9 cellular contexts compared by ENCODE assay signal in the genomic region with DNA sequence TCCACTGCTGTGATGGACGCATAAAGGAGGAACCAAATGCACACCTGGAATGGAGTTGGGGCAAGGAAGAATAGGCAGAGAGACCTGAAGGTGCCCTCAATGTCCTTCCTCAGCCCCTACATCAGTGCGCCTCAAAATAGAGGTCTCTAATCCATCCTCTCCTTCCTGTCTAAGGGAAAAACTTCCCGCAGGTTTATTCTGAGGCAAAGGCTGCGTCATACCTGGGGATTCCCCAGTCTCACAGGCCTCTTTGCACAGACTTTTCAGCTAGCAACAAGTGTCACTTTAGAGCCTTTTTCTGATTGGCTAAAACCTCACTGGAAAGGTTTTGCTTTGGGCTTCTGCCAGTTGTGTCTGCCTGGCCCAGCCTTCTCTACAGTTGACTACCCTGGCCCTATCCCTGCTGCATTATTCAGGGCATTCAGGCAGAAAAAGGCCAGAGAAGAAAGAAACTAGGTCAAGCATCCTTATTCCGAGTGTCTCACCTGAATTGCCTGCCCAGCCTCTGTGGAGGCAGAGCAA. TPM values are rescaled to one million over a fixed set of nuclear protein-coding genes. Genes with fewer than 3 reads are reported as not detected.
DNase-seq lines count a peak whose midpoint lies in the region; ATAC-seq and TF ChIP-seq lines count a peak whose summit lies in the region.
"Had no signal": no experiment of that assay in that cellular context is flagged by ENCODE, and none has a peak within 500 bp of the region (broad histone marks: within the 10 kb centered on the region; RNA-seq: fewer than 3 reads in every experiment).

No MANE protein-coding gene starts in this region.

- peak overlapping the region in 1 of 2 donors; percentile 27 for H3K27ac Mint-ChIP-seq in stimulated activated naive CD8-positive, alpha-beta T cell treated with anti-CD3 and anti-CD28 coated beads, Interleukin-15, amount 100 ng/mL, for 72 hours

- H3K27me3 Mint-ChIP-seq in stimulated activated naive CD8-positive, alpha-beta T cell treated with anti-CD3 and anti-CD28 coated beads, Interleukin-15, amount 100 ng/mL, for 72 hours, result peaks cover 39% of the 10 kb centered on the region

- peak; percentile 15 for TF ChIP-seq POLR2A in GM15510 (IDR thresholded peaks at IDR 0.05; ENCODE audit: borderline replicate concordance, extremely low read depth, insufficient read length)

- DNase-seq in M059J (ENCODE audit: low read depth), result peak; percentile 75
- DNase-seq in activated T-helper 9 cell treated with anti-CD3 and anti-CD28 coated beads, Interleukin-2, amount 50 U/mL, for 16 hours (ENCODE audit: low read depth), result peak; percentile 33
- DNase-seq in left kidney (ENCODE audit: low read depth, low spot score), result peak; percentile 45
- peak; percentile 27 to 58 for DNase-seq in stimulated activated naive CD8-positive, alpha-beta T cell treated with anti-CD3 and anti-CD28 coated beads, Interleukin-15, amount 100 ng/mL, for 72 hours
- no peak for DNase-seq in amniotic stem cell (lab: John Stamatoyannopoulos, UW)
- DNase-seq in NCI-H187 treated with DMSO at 0.1 percent for 48 hours (lab: John Stamatoyannopoulos, UW), result no peak

- ATAC-seq in GM21737 (IDR thresholded peaks at IDR 0.05; ENCODE audit: unreplicated experiment), result peak; percentile 70
- ATAC-seq in stimulated activated naive CD8-positive, alpha-beta T cell treated with anti-CD3 and anti-CD28 coated beads, Interleukin-15, amount 100 ng/mL, for 72 hours, result peak; percentile 84

- peak overlapping the region in 1 of 2 donors; percentile 18 for H3K4me3 Mint-ChIP-seq in stimulated activated naive CD8-positive, alpha-beta T cell treated with anti-CD3 and anti-CD28 coated beads, Interleukin-15, amount 100 ng/mL, for 72 hours

- H3K9me3 Mint-ChIP-seq in stimulated activated naive CD8-positive, alpha-beta T cell treated with anti-CD3 and anti-CD28 coated beads, Interleukin-15, amount 100 ng/mL, for 72 hours, result peaks cover 7 to 15% of the 10 kb centered on the region in 2 donors

- H3K4me1 Mint-ChIP-seq in stimulated activated naive CD8-positive, alpha-beta T cell treated with anti-CD3 and anti-CD28 coated beads, Interleukin-15, amount 100 ng/mL, for 72 hours, result peaks cover 41% of the 10 kb centered on the region

RNA-seq across cellular contexts. Expression of a gene that starts 1.8 kb away (rescaled TPM):
- not detected in 2 replicates for total RNA-seq in M059J (2014; rRNA removed; shearing (Covaris generic))
- total RNA-seq: LHCN-M2 had no signal

RNA-seq across cellular contexts. Expression of a gene that starts 31.1 kb away (rescaled TPM):
- not detected in 2 replicates for total RNA-seq in M059J (2014; rRNA removed; shearing (Covaris generic))
- total RNA-seq: LHCN-M2 had no signal

Comparison
In these comparisons a context has a peak if more than half of its experiments do, and no peak if none do; other contexts are left out.
1. DNase-seq: peak in M059J (single experiment), activated T-helper 9 cell treated with anti-CD3 and anti-CD28 coated beads, Interleukin-2, amount 50 U/mL, for 16 hours (single experiment), left kidney (single experiment) and stimulated activated naive CD8-positive, alpha-beta T cell treated with anti-CD3 and anti-CD28 coated beads, Interleukin-15, amount 100 ng/mL, for 72 hours (2 of 2); none in amniotic stem cell (single experiment) and NCI-H187 treated with DMSO at 0.1 percent for 48 hours (single experiment).